8 cellular contexts compared by ENCODE assay signal in genomic region chr2:85539361-85540130, GRCh38.
DNase-seq lines count a peak whose midpoint lies in the region; ATAC-seq and TF ChIP-seq lines count a peak whose summit lies in the region.

No MANE protein-coding gene starts in this region.

- peaks cover 47% of the 10 kb centered on the region for H3K4me1 ChIP-seq in mucosa of stomach (ENCODE audit: control insufficient read depth, insufficient read depth, low read length)

- H3K9ac ChIP-seq in mucosa of stomach (ENCODE audit: low read length): peak overlapping the region; percentile 95

- H3K4me3 ChIP-seq in mucosa of stomach (ENCODE audit: low read length): peak overlapping the region; percentile 87

- TF ChIP-seq POLR2A in erythroblast (IDR thresholded peaks at IDR 0.05; ENCODE audit: low read length): peak; percentile 92

- peak; percentile 35 for ATAC-seq in HG02885 (IDR thresholded peaks at IDR 0.05; ENCODE audit: poor library complexity, unreplicated experiment)

- H3K9me3 ChIP-seq in mucosa of stomach (ENCODE audit: control insufficient read depth, low read length): no peaks in the 10 kb centered on the region

- H3K36me3 ChIP-seq in mucosa of stomach (ENCODE audit: control insufficient read depth, insufficient read depth, low read length): peaks cover 9% of the 10 kb centered on the region

- H3K27me3 ChIP-seq in mucosa of stomach (ENCODE audit: control insufficient read depth, insufficient read depth, low read length): no peaks in the 10 kb centered on the region

- peak; percentile 52 for DNase-seq in NCI-H748 (lab: John Stamatoyannopoulos, UW; ENCODE audit: unreplicated experiment)
- no peak for DNase-seq in NCI-H748 treated with DMSO at 0.1 percent for 48 hours (lab: John Stamatoyannopoulos, UW)
- peak; percentile 31 for DNase-seq in NCI-H774 (lab: John Stamatoyannopoulos, UW)
- DNase-seq in activated T-cell treated with anti-CD3 and anti-CD28 coated beads for 24 hours (ENCODE audit: low read depth): peak; percentile 74
- peak; percentile 86 to 90 for DNase-seq in erythroblast (lab: John Stamatoyannopoulos, UW)
- DNase-seq in stimulated activated CD8-positive, alpha-beta memory T cell treated with anti-CD3 and anti-CD28 coated beads, Interleukin-7, amount 100 ng/mL, for 1 hour (ENCODE audit: low read depth in 2 of 2): peak; percentile 36 to 45
